ENCODE assay signal across 8 cellular contexts in the genomic region with DNA sequence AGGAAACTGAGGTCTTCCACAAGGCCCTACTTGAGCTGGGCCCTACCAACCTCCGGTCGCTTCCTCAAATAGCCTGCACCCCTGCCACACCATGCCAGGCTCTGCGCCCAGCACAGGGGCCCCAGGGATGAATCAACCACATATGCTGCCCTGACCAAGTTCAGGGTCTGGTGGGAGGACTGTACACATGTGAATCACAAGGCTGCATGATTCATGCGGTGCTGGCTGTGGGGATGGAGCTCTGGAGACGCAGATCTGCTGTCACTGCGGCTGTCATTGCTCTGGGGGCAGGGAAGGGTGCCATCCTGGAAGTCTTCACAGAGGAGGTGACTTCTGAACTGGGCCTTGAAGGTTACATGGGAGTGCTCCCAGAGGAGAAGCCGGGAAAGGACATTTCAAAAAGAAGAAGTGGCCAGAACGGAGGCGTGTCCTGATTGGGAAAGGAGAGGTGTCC. TPM values are rescaled to one million over a fixed set of nuclear protein-coding genes. Genes with fewer than 3 reads are reported as not detected.
DNase-seq lines count a peak whose midpoint lies in the region; ATAC-seq lines count a peak whose summit lies in the region.

No MANE protein-coding gene starts in this region.

- no peaks in the 10 kb centered on the region for H3K4me1 ChIP-seq in SJCRH30

- peaks cover 6% of the 10 kb centered on the region for H3K36me3 Mint-ChIP-seq in activated naive CD8-positive, alpha-beta T cell

- DNase-seq in Ammon's horn (ENCODE audit: low spot score) (peak; percentile 57), NOMO-1 treated with dmso at 0.1 percent for 144 hours (lab: John Stamatoyannopoulos, UW; ENCODE audit: unreplicated experiment) (peak; percentile 47), myocyte (ENCODE audit: low read depth) (peak; percentile 96), SJCRH30 (no peak), NCI-H2171 (lab: John Stamatoyannopoulos, UW) (no peak), NCI-H2227 treated with DMSO at 0.1 percent for 48 hours (lab: John Stamatoyannopoulos, UW) (no peak)

- no peak overlapping the region for H3K4me3 ChIP-seq in SJCRH30

- ATAC-seq in HG03045 (IDR thresholded peaks at IDR 0.05; ENCODE audit: unreplicated experiment) = no peak

- no peaks in the 10 kb centered on the region for H3K27me3 Mint-ChIP-seq in activated naive CD8-positive, alpha-beta T cell

- H3K4me3 Mint-ChIP-seq in activated naive CD8-positive, alpha-beta T cell = peak overlapping the region; percentile 81

- peaks cover 82% of the 10 kb centered on the region for H3K4me1 Mint-ChIP-seq in activated naive CD8-positive, alpha-beta T cell (ENCODE audit: low read depth)

- no peak overlapping the region for H3K27ac ChIP-seq in SJCRH30

- no peaks in the 10 kb centered on the region for H3K9me3 Mint-ChIP-seq in activated naive CD8-positive, alpha-beta T cell (ENCODE audit: low read depth)

- H3K27me3 ChIP-seq in SJCRH30 = no peaks in the 10 kb centered on the region

- no peaks in the 10 kb centered on the region for H3K9me3 ChIP-seq in SJCRH30 (replicated peaks)

- H3K36me3 ChIP-seq in SJCRH30 = no peaks in the 10 kb centered on the region

- peak overlapping the region; percentile 96 for H3K27ac Mint-ChIP-seq in activated naive CD8-positive, alpha-beta T cell

RNA-seq across cellular contexts. Expression of a gene that starts 21.5 kb away (rescaled TPM):
- total RNA-seq in myocyte = not detected in 2 replicates
- polyA plus RNA-seq in myocyte (2012) = not detected
- total RNA-seq in SJCRH30 (2014; rRNA removed; shearing (Covaris generic)) = not detected in 2 replicates

RNA-seq across cellular contexts. Expression of a gene that starts 59.8 kb away (rescaled TPM):
- total RNA-seq in myocyte = not detected in 2 replicates
- polyA plus RNA-seq in myocyte (2012) = not detected
- not detected in 2 replicates for total RNA-seq in SJCRH30 (2014; rRNA removed; shearing (Covaris generic))

Comparison
In these comparisons a context has a peak if more than half of its experiments do, and no peak if none do; other contexts are left out.
1. DNase-seq: peak in Ammon's horn (single experiment), NOMO-1 treated with dmso at 0.1 percent for 144 hours (single experiment) and myocyte (single experiment); none in SJCRH30 (0 of 2), NCI-H2171 (single experiment) and NCI-H2227 treated with DMSO at 0.1 percent for 48 hours (single experiment).